14 cellular contexts compared by ENCODE assay signal in the genomic region with DNA sequence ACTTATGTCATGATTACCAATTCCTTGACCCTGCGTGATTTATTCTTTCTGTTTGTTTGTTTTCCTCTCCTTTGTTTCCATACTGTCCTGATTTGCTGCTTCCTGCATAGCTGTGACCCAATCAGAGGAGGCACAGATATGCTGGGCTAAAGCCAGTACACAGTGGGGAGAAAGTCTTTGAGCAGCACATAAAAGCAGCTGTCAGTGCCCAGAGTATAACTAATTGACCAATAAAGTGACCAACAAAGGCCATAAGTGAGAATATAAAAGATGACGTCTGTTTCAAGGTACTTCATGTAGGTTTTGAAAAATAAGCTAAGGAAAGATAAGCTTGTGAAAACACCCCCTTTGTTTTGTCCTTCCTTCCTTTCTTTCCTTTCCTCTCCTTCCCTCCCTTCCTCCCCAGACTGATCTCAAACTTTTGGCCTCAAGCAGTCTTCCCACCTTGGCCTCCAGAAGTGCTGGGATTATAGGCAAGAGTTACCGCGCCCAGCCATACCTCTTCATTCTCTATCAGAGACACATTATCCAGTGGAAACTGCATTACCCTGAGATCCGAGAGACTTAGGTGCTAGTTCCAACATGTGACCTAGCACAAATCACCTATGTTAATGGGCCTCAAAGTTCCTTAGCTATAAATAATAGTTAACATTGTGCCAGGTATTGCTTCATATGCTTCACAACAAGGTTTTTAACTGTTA. TPM values are rescaled to one million over a fixed set of nuclear protein-coding genes. Genes with fewer than 3 reads are reported as not detected.
DNase-seq lines count a peak whose midpoint lies in the region; ATAC-seq and TF ChIP-seq lines count a peak whose summit lies in the region.
"Had no signal": no experiment of that assay in that cellular context is flagged by ENCODE, and none has a peak within 500 bp of the region (broad histone marks: within the 10 kb centered on the region; RNA-seq: fewer than 3 reads in every experiment).

No MANE protein-coding gene starts in this region.

- TF ChIP-seq CTCF in LNCaP clone FGC (IDR thresholded peaks at IDR 0.05; ENCODE audit: control insufficient read depth, extremely low read depth, insufficient read depth) (no peak), mammary epithelial cell (conservative IDR thresholded peaks at IDR 0.05 in 1 of 2, IDR thresholded peaks at IDR 0.05 in 1 of 2; ENCODE audit: extremely low read depth in 1 of 2, insufficient read depth in 1 of 2, low read depth in 1 of 2, low read length in 2 of 2) (no peak), osteoblast (IDR thresholded peaks at IDR 0.05; ENCODE audit: extremely low read depth, low read depth, low read length) (no peak), hepatocyte (IDR thresholded peaks at IDR 0.05; ENCODE audit: poor library complexity) (no peak)
- TF ChIP-seq CTCF in CD4-positive, alpha-beta T cell (IDR thresholded peaks at IDR 0.05): no peak

- no peak overlapping the region for H2AK5ac ChIP-seq in mesendoderm (ENCODE audit: low read length)

- no peak overlapping the region for H4K8ac ChIP-seq in mesendoderm (ENCODE audit: low read depth, low read length)

- no peaks in the 10 kb centered on the region for H3K4me1 Mint-ChIP-seq in CD4-positive, alpha-beta T cell (ENCODE audit: low read depth)
- H3K4me1 Mint-ChIP-seq: activated B cell treated with CpG ODN at 0.5 μM for 24 hours had no signal

- dilution Hi-C loops in mammary epithelial cell (cut with HindIII; ENCODE audit: low sequenced_read_pairs): loop anchor here (5.0 kb wide), 1 partner anchor 35 kb away; a partner anchor contains a TSS

- intact Hi-C loops in mammary epithelial cell (cut with micrococcal nuclease): no loop called here
- intact Hi-C loops in CD4-positive, alpha-beta T cell (cut with DNase I, micrococcal nuclease): no loop called here

- no peaks in the 10 kb centered on the region for H3K27me3 Mint-ChIP-seq in CD4-positive, alpha-beta T cell
- H3K27me3 Mint-ChIP-seq: activated B cell treated with CpG ODN at 0.5 μM for 24 hours; activated naive CD8-positive, alpha-beta T cell had no signal

- no peak overlapping the region for H2BK120ac ChIP-seq in mesendoderm (ENCODE audit: low read depth, low read length)

- POLR2A ChIA-PET in CD4-positive, alpha-beta T cell (lab: Charles Lee): no interaction called here

- in situ Hi-C loops in Caki2 (cut with HindIII; ENCODE audit: low pct_unique_long_range_greater_than_20kb, low sequenced_read_pairs) (no loop called here), mammary epithelial cell (cut with MboI; ENCODE audit: low sequenced_read_pairs in 2 of 2) (no loop called here)

- no peak overlapping the region for H3K4me3 Mint-ChIP-seq in CD4-positive, alpha-beta T cell
- H3K4me3 Mint-ChIP-seq: activated B cell treated with CpG ODN at 0.5 μM for 24 hours; activated naive CD8-positive, alpha-beta T cell had no signal

- H2BK5ac ChIP-seq in mesendoderm (ENCODE audit: low read length): no peak overlapping the region

- no peak overlapping the region for H2AFZ ChIP-seq in mammary epithelial cell (ENCODE audit: low read depth, low read length)
- H2AFZ ChIP-seq in osteoblast (ENCODE audit: low read length): no peak overlapping the region
- no peak overlapping the region for H2AFZ ChIP-seq in hepatocyte

- H4K20me1 ChIP-seq in mammary epithelial cell (ENCODE audit: insufficient read depth, low read length): no peaks in the 10 kb centered on the region
- no peaks in the 10 kb centered on the region for H4K20me1 ChIP-seq in osteoblast (ENCODE audit: insufficient read depth, low read length)
- no peaks in the 10 kb centered on the region for H4K20me1 ChIP-seq in hepatocyte (ENCODE audit: insufficient read depth, poor library complexity, severe bottlenecking)

- H3K4me1 ChIP-seq in mammary epithelial cell (ENCODE audit: insufficient read depth, low read length): peaks cover 42% of the 10 kb centered on the region
- no peaks in the 10 kb centered on the region for H3K4me1 ChIP-seq in mesendoderm (ENCODE audit: control insufficient read depth, low read depth, low read length)
- peaks cover 21% of the 10 kb centered on the region for H3K4me1 ChIP-seq in osteoblast (ENCODE audit: insufficient read depth, low read length)
- no peaks in the 10 kb centered on the region for H3K4me1 ChIP-seq in hepatocyte (ENCODE audit: insufficient read depth)
- H3K4me1 ChIP-seq: thyroid gland had no signal

- no peak overlapping the region for H3K56ac ChIP-seq in mesendoderm (ENCODE audit: low read length)

- H3K9me3 ChIP-seq in mammary epithelial cell (replicated peaks; ENCODE audit: insufficient read depth, low read length) (no peaks in the 10 kb centered on the region), osteoblast (ENCODE audit: low read depth, low read length) (no peaks in the 10 kb centered on the region), hepatocyte (ENCODE audit: low read depth) (no peaks in the 10 kb centered on the region)
- no peaks in the 10 kb centered on the region for H3K9me3 ChIP-seq in CD4-positive, alpha-beta T cell (ENCODE audit: control insufficient read depth, low read length)
- H3K9me3 ChIP-seq: ovary, thyroid gland had no signal

- H3K27ac Mint-ChIP-seq in CD4-positive, alpha-beta T cell: no peak overlapping the region
- H3K27ac Mint-ChIP-seq: activated B cell treated with CpG ODN at 0.5 μM for 24 hours; activated naive CD8-positive, alpha-beta T cell had no signal

- no peak overlapping the region for H3K18ac ChIP-seq in mesendoderm (ENCODE audit: low read length)

- H3K79me2 ChIP-seq in mammary epithelial cell (ENCODE audit: insufficient read depth, low read length) (peaks cover 6% of the 10 kb centered on the region), mesendoderm (ENCODE audit: control insufficient read depth, insufficient read depth, low read length) (no peaks in the 10 kb centered on the region), osteoblast (ENCODE audit: insufficient read depth, low read length) (no peaks in the 10 kb centered on the region), hepatocyte (no peaks in the 10 kb centered on the region)

- H3K9ac ChIP-seq in mammary epithelial cell (ENCODE audit: insufficient read depth, low read length) (no peak overlapping the region), mesendoderm (ENCODE audit: low read length) (no peak overlapping the region)

- H3K4me2 ChIP-seq in mammary epithelial cell (ENCODE audit: insufficient read depth, low read depth, low read length): no peak overlapping the region
- H3K4me2 ChIP-seq in mesendoderm (ENCODE audit: low read length): no peak overlapping the region
- H3K4me2 ChIP-seq in osteoblast (ENCODE audit: insufficient read depth, low read length): no peak overlapping the region
- H3K4me2 ChIP-seq in hepatocyte: no peak overlapping the region

- H2BK15ac ChIP-seq in mesendoderm (replicated peaks; ENCODE audit: low read depth): no peak overlapping the region

- no peaks in the 10 kb centered on the region for H3K9me3 Mint-ChIP-seq in CD4-positive, alpha-beta T cell
- H3K9me3 Mint-ChIP-seq: activated B cell treated with CpG ODN at 0.5 μM for 24 hours had no signal

- H3K4ac ChIP-seq in mesendoderm (ENCODE audit: low read depth, low read length): peak overlapping the region; percentile 36

- WGBS in mammary epithelial cell (ENCODE audit: low coverage, missing lambda C conversion rate): 83% methylated on average over 5 of the region's 5 CpGs
- whole genome bisulfite sequencing in mesendoderm (ENCODE audit: extremely low coverage, insufficient coverage, low lambda C conversion rate): no CpG with 5 or more reads among the region's 5 CpGs
- WGBS in hepatocyte (ENCODE audit: low lambda C conversion rate, missing lambda C conversion rate): 87% methylated on average over 5 of the region's 5 CpGs

- CTCF ChIA-PET in mammary epithelial cell (lab: Charles Lee; ENCODE audit: low non-redundant PET): no interaction called here
- CTCF ChIA-PET in CD4-positive, alpha-beta T cell (lab: Charles Lee): interaction anchor here (1.2 kb wide), 1 partner anchor 9 kb away, joined by 3 read pairs; no protein-coding TSS in a partner anchor

- BruUV-seq in mammary epithelial cell (replicated peaks; lab: Mats Ljungman, UMichigan): no TSS peak

- H3K27me3 ChIP-seq in mammary epithelial cell (ENCODE audit: insufficient read depth, low read length): no peaks in the 10 kb centered on the region
- H3K27me3 ChIP-seq in mesendoderm (ENCODE audit: insufficient read depth, low read length, poor library complexity): no peaks in the 10 kb centered on the region
- no peaks in the 10 kb centered on the region for H3K27me3 ChIP-seq in osteoblast (ENCODE audit: insufficient read depth, low read length)
- H3K27me3 ChIP-seq in hepatocyte: no peaks in the 10 kb centered on the region
- no peaks in the 10 kb centered on the region for H3K27me3 ChIP-seq in CD4-positive, alpha-beta T cell (ENCODE audit: control insufficient read depth, insufficient read depth, low read length)
- H3K27me3 ChIP-seq: ovary, thyroid gland had no signal

- H3K27ac ChIP-seq in mammary epithelial cell (ENCODE audit: insufficient read depth, low read depth, low read length) (peak overlapping the region; percentile 11), mesendoderm (ENCODE audit: low read depth, low read length) (no peak overlapping the region), osteoblast (ENCODE audit: low read depth, low read length) (no peak overlapping the region), hepatocyte (no peak overlapping the region)
- H3K27ac ChIP-seq in CD4-positive, alpha-beta T cell (ENCODE audit: low read depth, low read length): no peak overlapping the region
- H3K27ac ChIP-seq: ovary, thyroid gland had no signal

- peaks cover 46% of the 10 kb centered on the region for H3K36me3 Mint-ChIP-seq in CD4-positive, alpha-beta T cell (ENCODE audit: low read depth)

- H3K4me3 ChIP-seq in LNCaP clone FGC (ENCODE audit: low read depth, low read length) (no peak overlapping the region), mammary epithelial cell (replicated peaks in 1 of 3; ENCODE audit: insufficient read depth in 1 of 3, low read depth in 2 of 3, low read length in 3 of 3) (no peak overlapping the region), mesendoderm (ENCODE audit: low read length) (no peak overlapping the region), osteoblast (ENCODE audit: insufficient read depth, low read length) (no peak overlapping the region), hepatocyte (no peak overlapping the region)
- H3K4me3 ChIP-seq: ovary, thyroid gland had no signal

- no peak for ATAC-seq in CD4-positive, alpha-beta T cell (ENCODE audit: poor library complexity)

- DNase-seq in Caki2 (ENCODE audit: low read depth): peak; percentile 10
- peak; percentile 92 for DNase-seq in LNCaP clone FGC (ENCODE audit: low read depth)
- DNase-seq in mammary epithelial cell: no peak
- DNase-seq in mesendoderm: peak; percentile 11
- no peak for DNase-seq in osteoblast (ENCODE audit: insufficient read length, low spot score, missing footprints)
- DNase-seq in hepatocyte (ENCODE audit: low spot score): no peak
- no peak for DNase-seq in hippocampal formation (lab: John Stamatoyannopoulos, UW)
- DNase-seq in CD4-positive, alpha-beta T cell: no peak
- DNase-seq: activated B cell treated with CpG ODN at 0.5 μM for 24 hours, DMS79 treated with DMSO at 0.1 percent for 48 hours, NCI-H2227 treated with DMSO at 0.1 percent for 48 hours, ovary, thyroid gland had no signal

- no peaks in the 10 kb centered on the region for H3K79me1 ChIP-seq in mesendoderm (ENCODE audit: low read length)

- H3K23ac ChIP-seq in mesendoderm (ENCODE audit: low read length): no peak overlapping the region

- H3K36me3 ChIP-seq in mammary epithelial cell (ENCODE audit: insufficient read depth, low read length) (peaks cover 21% of the 10 kb centered on the region), mesendoderm (ENCODE audit: control insufficient read depth, insufficient read depth, low read length) (no peaks in the 10 kb centered on the region), osteoblast (ENCODE audit: insufficient read depth, low read length) (peaks cover 20% of the 10 kb centered on the region), hepatocyte (replicated peaks; ENCODE audit: insufficient read depth, low read depth) (no peaks in the 10 kb centered on the region)
- H3K36me3 ChIP-seq: ovary had no signal

- H4K5ac ChIP-seq in mesendoderm (ENCODE audit: low read length): no peak overlapping the region

- H3K9me2 ChIP-seq in hepatocyte (replicated peaks; ENCODE audit: insufficient read depth): no peaks in the 10 kb centered on the region

RNA-seq across cellular contexts. Expression of a gene that starts 17.0 kb away (rescaled TPM):
- total RNA-seq in Caki2 (2014; rRNA removed; shearing (Covaris generic); ENCODE audit: low replicate concordance): 16.7 and 29.8 TPM in 2 replicates
- total RNA-seq in mammary epithelial cell: 100 to 1,000 TPM in 1 of 2 donors, 10 to 100 TPM in 1; 92.1 to 129 TPM
- polyA plus RNA-seq in mammary epithelial cell: 53.5 TPM
- polyA minus RNA-seq in mammary epithelial cell: 26.1 TPM
- polyA plus RNA-seq in mesendoderm (2013, experiment 1 of 2): 17.9 TPM
- polyA plus RNA-seq in mesendoderm (2013, experiment 2 of 2): 17.8 TPM
- total RNA-seq in osteoblast: 43.1 and 52.2 TPM in 2 replicates
- total RNA-seq in hepatocyte: 54.2 and 76.6 TPM in 2 replicates
- 27.5 and 35.1 TPM in 2 replicates for polyA plus RNA-seq in hepatocyte
- total RNA-seq in CD4-positive, alpha-beta T cell: 10 to 100 TPM; 11.0 to 11.7 TPM

RNA-seq across cellular contexts. Expression of a gene that starts 33.3 kb away (rescaled TPM):
- 13.1 and 26.4 TPM in 2 replicates for total RNA-seq in Caki2 (2014; rRNA removed; shearing (Covaris generic); ENCODE audit: low replicate concordance)
- total RNA-seq in mammary epithelial cell (10 to 100 TPM; 13.0 to 19.0 TPM), osteoblast (5.4 and 8.5 TPM in 2 replicates), hepatocyte (12.5 and 14.2 TPM in 2 replicates)
- polyA plus RNA-seq in mammary epithelial cell (5.8 TPM), hepatocyte (5.4 and 6.3 TPM in 2 replicates)
- 0.72 TPM for polyA minus RNA-seq in mammary epithelial cell
- polyA plus RNA-seq in mesendoderm (2013, experiment 1 of 2): 8.7 TPM
- polyA plus RNA-seq in mesendoderm (2013, experiment 2 of 2): 8.0 TPM
- 10 to 100 TPM; 14.3 to 14.4 TPM for total RNA-seq in CD4-positive, alpha-beta T cell

RNA-seq across cellular contexts. Expression of a gene that starts 33.3 kb away (rescaled TPM):
- total RNA-seq in Caki2 (2014; rRNA removed; shearing (Covaris generic); ENCODE audit: low replicate concordance): 38.5 and 43.3 TPM in 2 replicates
- total RNA-seq in mammary epithelial cell (10 to 100 TPM; 60.5 to 66.2 TPM), osteoblast (29.7 and 51.0 TPM in 2 replicates), hepatocyte (53.5 and 82.2 TPM in 2 replicates)
- polyA plus RNA-seq in mammary epithelial cell (24.2 TPM), hepatocyte (12.7 and 15.8 TPM in 2 replicates)
- polyA minus RNA-seq in mammary epithelial cell: 18.0 TPM
- polyA plus RNA-seq in mesendoderm (2013, experiment 1 of 2): 9.2 TPM
- polyA plus RNA-seq in mesendoderm (2013, experiment 2 of 2): 8.6 TPM
- total RNA-seq in CD4-positive, alpha-beta T cell: 10 to 100 TPM; 43.4 to 44.5 TPM

Comparison
In these comparisons a context has a peak if more than half of its experiments do, and no peak if none do; other contexts are left out.
1. DNase-seq: peak in Caki2 (single experiment), LNCaP clone FGC (single experiment) and mesendoderm (single experiment); none in mammary epithelial cell (single experiment), osteoblast (single experiment), hepatocyte (single experiment), hippocampal formation (0 of 2) and CD4-positive, alpha-beta T cell (0 of 10).